Comparison of ENCODE assay signal across 1 cellular context in genomic region chr3:136330900-136331299, GRCh38.
TF ChIP-seq lines count a peak whose summit lies in the region.

No MANE protein-coding gene starts in this region.

TF ChIP-seq in K562, 482 proteins besides CTCF, POLR2A, EP300 and RAD21 (continued from another document):
- TF ChIP-seq ZNF592 (IDR thresholded peaks at IDR 0.05) (0 out of 2 replicates have a peak, but pooled peaks have one; percentile 30), ARID1B (IDR thresholded peaks at IDR 0.05) (peak; percentile 64), ZBTB12 (CRISPR knock-in tag; IDR thresholded peaks at IDR 0.05) (peak; percentile 34; the same call in 1 of the 2 replicates), ZNF354B (CRISPR knock-in tag; IDR thresholded peaks at IDR 0.05) (no peak), RUNX1 (IDR thresholded peaks at IDR 0.05; ENCODE audit: low read depth) (no peak), ZNF668 (CRISPR knock-in tag; IDR thresholded peaks at IDR 0.05) (no peak), ATF7 (IDR thresholded peaks at IDR 0.05) (peak; percentile 47; the same call in 1 of the 2 replicates), CREM (IDR thresholded peaks at IDR 0.05; ENCODE audit: low read depth) (peak; percentile 51), GTF2A2 (tag; IDR thresholded peaks at IDR 0.05) (no peak)
